Comparison of ENCODE assay signal across 11 cellular contexts in genomic region chr6:137487947-137488735, GRCh38. TPM values are rescaled to one million over a fixed set of nuclear protein-coding genes. Genes with fewer than 3 reads are reported as not detected.
DNase-seq lines count a peak whose midpoint lies in the region; ATAC-seq lines count a peak whose summit lies in the region.
"Had no signal": no experiment of that assay in that cellular context is flagged by ENCODE, and none has a peak within 500 bp of the region (broad histone marks: within the 10 kb centered on the region; RNA-seq: fewer than 3 reads in every experiment).

No MANE protein-coding gene starts in this region.

- no peak overlapping the region for H3K27ac Mint-ChIP-seq in activated CD4-positive, alpha-beta T cell treated with anti-CD3 and anti-CD28 coated beads for 36 hours

- POLR2A ChIA-PET in activated CD4-positive, alpha-beta T cell treated with anti-CD3 and anti-CD28 coated beads for 36 hours (lab: Charles Lee), result interaction anchor here (0.5 kb wide), 1 partner anchor 154 kb away, joined by 3 read pairs; no protein-coding TSS in a partner anchor

- peaks cover 93% of the 10 kb centered on the region for H3K27me3 ChIP-seq in iPS-15b (ENCODE audit: control insufficient read depth, insufficient read depth, low read length)

- H3K9me3 ChIP-seq in iPS-15b (ENCODE audit: control insufficient read depth, insufficient read depth, low read length), result no peaks in the 10 kb centered on the region

- peak; percentile 52 for DNase-seq in activated CD4-positive, alpha-beta T cell treated with anti-CD3 and anti-CD28 coated beads for 36 hours
- DNase-seq in activated CD4-positive, alpha-beta T cell treated with anti-CD3 and anti-CD28 coated beads for 1 hour, result no peak
- DNase-seq in activated T-cell treated with anti-CD3 and anti-CD28 coated beads, Interleukin-2, amount 50 U/mL, for 4 hours, result no peak
- no peak for DNase-seq in stimulated activated naive CD8-positive, alpha-beta T cell treated with anti-CD3 and anti-CD28 coated beads, Interleukin-15, Interleukin-2, amounts not matched to agents 100 U/mL and 50 U/mL, for 24 hours
- DNase-seq in SIG-M5 treated with dmso at 0.1 percent for 504 hours (lab: John Stamatoyannopoulos, UW; ENCODE audit: unreplicated experiment), result no peak
- no peak for DNase-seq in DMS153 (lab: John Stamatoyannopoulos, UW)
- DNase-seq: activated CD4-positive, CD25-positive, alpha-beta regulatory T cell; caudate nucleus had no signal

- intact Hi-C loops in activated CD4-positive, alpha-beta T cell treated with anti-CD3 and anti-CD28 coated beads for 36 hours (cut with DNase I, micrococcal nuclease), result loop anchor here (1.0 to 5.0 kb wide), 2 partner anchors 10 to 99 kb away; no protein-coding TSS in a partner anchor

- CTCF ChIA-PET in activated CD4-positive, alpha-beta T cell treated with anti-CD3 and anti-CD28 coated beads for 36 hours (lab: Charles Lee), result interaction anchor here (0.5 kb wide), 1 partner anchor 68 kb away, joined by 3 read pairs; no protein-coding TSS in a partner anchor

- H3K4me3 ChIP-seq in iPS-15b (ENCODE audit: low read depth, low read length), result peak overlapping the region; percentile 62

- H3K4me3 Mint-ChIP-seq in activated CD4-positive, alpha-beta T cell treated with anti-CD3 and anti-CD28 coated beads for 36 hours, result peak overlapping the region; percentile 38
- H3K4me3 Mint-ChIP-seq in activated T-cell treated with anti-CD3 and anti-CD28 coated beads, Interleukin-2, amount 50 U/mL, for 4 hours, result peak overlapping the region; percentile 26

- H3K27me3 Mint-ChIP-seq in activated CD4-positive, alpha-beta T cell treated with anti-CD3 and anti-CD28 coated beads for 36 hours, result peaks cover 78% of the 10 kb centered on the region
- peaks cover 87% of the 10 kb centered on the region for H3K27me3 Mint-ChIP-seq in activated T-cell treated with anti-CD3 and anti-CD28 coated beads, Interleukin-2, amount 50 U/mL, for 4 hours (ENCODE audit: low read depth)

- no peaks in the 10 kb centered on the region for H3K9me3 Mint-ChIP-seq in activated CD4-positive, alpha-beta T cell treated with anti-CD3 and anti-CD28 coated beads for 36 hours (ENCODE audit: low read depth)
- no peaks in the 10 kb centered on the region for H3K9me3 Mint-ChIP-seq in activated T-cell treated with anti-CD3 and anti-CD28 coated beads, Interleukin-2, amount 50 U/mL, for 4 hours

- peak; percentile 50 for ATAC-seq in activated CD4-positive, alpha-beta T cell treated with anti-CD3 and anti-CD28 coated beads for 36 hours
- ATAC-seq in activated T-cell treated with anti-CD3 and anti-CD28 coated beads, Interleukin-2, amount 50 U/mL, for 4 hours, result peak; percentile 57 to 58
- ATAC-seq in stimulated activated naive CD8-positive, alpha-beta T cell treated with anti-CD3 and anti-CD28 coated beads, Interleukin-15, Interleukin-2, amounts not matched to agents 100 U/mL and 50 U/mL, for 24 hours, result peak; percentile 61
- no peak for ATAC-seq in HG03280 (IDR thresholded peaks at IDR 0.05; ENCODE audit: unreplicated experiment)

- H3K4me1 Mint-ChIP-seq in activated CD4-positive, alpha-beta T cell treated with anti-CD3 and anti-CD28 coated beads for 36 hours, result peaks cover 36% of the 10 kb centered on the region
- peaks cover 22% of the 10 kb centered on the region for H3K4me1 Mint-ChIP-seq in activated T-cell treated with anti-CD3 and anti-CD28 coated beads, Interleukin-2, amount 50 U/mL, for 4 hours (ENCODE audit: low read depth)

- H3K4me1 ChIP-seq in iPS-15b (ENCODE audit: control insufficient read depth, insufficient read depth, low read length), result peaks cover 25% of the 10 kb centered on the region

- H3K36me3 ChIP-seq in iPS-15b (ENCODE audit: control insufficient read depth, insufficient read depth, low read length), result no peaks in the 10 kb centered on the region

- no peaks in the 10 kb centered on the region for H3K36me3 Mint-ChIP-seq in activated CD4-positive, alpha-beta T cell treated with anti-CD3 and anti-CD28 coated beads for 36 hours (ENCODE audit: low read depth)
- H3K36me3 Mint-ChIP-seq in activated T-cell treated with anti-CD3 and anti-CD28 coated beads, Interleukin-2, amount 50 U/mL, for 4 hours (ENCODE audit: insufficient read depth), result peaks cover 1% of the 10 kb centered on the region

- H3K9ac ChIP-seq in iPS-15b (ENCODE audit: low read depth, low read length), result no peak overlapping the region

RNA-seq across cellular contexts. Expression of gene OLIG3, which starts 6.1 kb away (rescaled TPM):
- not detected for total RNA-seq in activated CD4-positive, alpha-beta T cell treated with anti-CD3 and anti-CD28 coated beads for 36 hours
- total RNA-seq in activated T-cell treated with anti-CD3 and anti-CD28 coated beads, Interleukin-2, amount 50 U/mL, for 4 hours, result not detected
- total RNA-seq: ureter had no signal
